2 cellular contexts compared by ENCODE assay signal in genomic region chr16:73011926-73012325, GRCh38.
TF ChIP-seq lines count a peak whose summit lies in the region.

No MANE protein-coding gene starts in this region.

TF ChIP-seq in A549, 52 proteins besides CTCF, POLR2A, EP300 and RAD21:
- no peak for TF ChIP-seq RARB (CRISPR knock-in tag; IDR thresholded peaks at IDR 0.05)
- TF ChIP-seq HOXB5 (CRISPR knock-in tag; IDR thresholded peaks at IDR 0.05), result no peak

TF ChIP-seq in H1, 55 proteins besides CTCF, POLR2A, EP300 and RAD21:
- TF ChIP-seq HDAC6 (IDR thresholded peaks at IDR 0.05; ENCODE audit: low read depth, low read length) (no peak), SAP30 (IDR thresholded peaks at IDR 0.05; ENCODE audit: insufficient read depth, insufficient replicate concordance, low read length) (no peak), GTF2F1 (IDR thresholded peaks at IDR 0.05; ENCODE audit: borderline replicate concordance, low read depth, low read length) (no peak), BACH1 (IDR thresholded peaks at IDR 0.05; ENCODE audit: low read length) (no peak), TBP (IDR thresholded peaks at IDR 0.05; ENCODE audit: low read depth, low read length) (no peak), NRF1 (IDR thresholded peaks at IDR 0.05; ENCODE audit: low read depth, low read length) (no peak), SP2 (IDR thresholded peaks at IDR 0.05; ENCODE audit: low read length) (no peak)
